8 cellular contexts compared by ENCODE assay signal in the genomic region with DNA sequence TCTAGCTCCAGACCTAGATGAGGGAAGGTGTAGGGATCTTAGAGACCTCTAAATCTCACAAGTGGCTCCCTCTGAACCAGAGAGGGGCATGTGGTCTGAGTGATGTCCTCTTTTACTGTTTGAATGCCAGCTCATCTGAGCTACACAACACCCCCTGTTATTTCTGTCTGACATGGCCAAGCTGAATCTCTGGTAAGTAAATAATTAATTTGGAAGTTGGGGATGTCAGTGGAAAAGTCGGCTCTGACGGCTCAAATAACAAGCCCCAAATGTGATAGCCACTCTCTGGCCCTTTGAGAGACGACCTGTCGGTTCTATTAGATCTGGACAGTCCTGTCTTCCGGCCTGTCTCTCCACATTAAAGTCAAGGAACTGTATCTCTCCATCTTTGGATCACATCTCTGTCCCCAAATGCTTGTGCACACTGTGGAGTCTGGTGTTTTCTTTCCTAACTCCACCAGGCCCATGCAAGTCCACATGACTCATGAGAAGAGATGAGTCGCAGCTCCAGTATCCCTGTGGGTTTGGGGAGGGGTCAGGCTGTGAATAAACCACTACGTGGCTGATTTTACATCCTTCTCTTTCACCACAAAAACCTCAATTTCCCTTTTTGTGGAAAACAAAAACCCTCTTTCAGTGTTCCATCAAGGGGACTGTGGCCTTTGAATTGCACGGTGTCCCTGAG. TPM values are rescaled to one million over a fixed set of nuclear protein-coding genes. Genes with fewer than 3 reads are reported as not detected.
A peak's percentile ranks its signal among the peaks of the same experiment; 100 is the strongest.
DNase-seq lines count a peak whose midpoint lies in the region; ATAC-seq and TF ChIP-seq lines count a peak whose summit lies in the region.

No MANE protein-coding gene starts in this region.

- TF ChIP-seq POLR2A in heart left ventricle (IDR thresholded peaks at IDR 0.05), result no peak

- H3K27me3 Mint-ChIP-seq in activated CD4-positive, alpha-beta T cell treated with anti-CD3 and anti-CD28 coated beads, Interleukin-2, amount 10 ng/mL, durations not matched to agents 24 days and 14 days, result peaks cover 20% of the 10 kb centered on the region
- peaks cover 61% of the 10 kb centered on the region for H3K27me3 Mint-ChIP-seq in stimulated activated naive CD8-positive, alpha-beta T cell treated with anti-CD3 and anti-CD28 coated beads, Interleukin-15, amount 100 ng/mL, for 72 hours

- no peaks in the 10 kb centered on the region for H3K9me3 Mint-ChIP-seq in activated CD4-positive, alpha-beta T cell treated with anti-CD3 and anti-CD28 coated beads, Interleukin-2, amount 10 ng/mL, durations not matched to agents 24 days and 14 days
- H3K9me3 Mint-ChIP-seq in stimulated activated naive CD8-positive, alpha-beta T cell treated with anti-CD3 and anti-CD28 coated beads, Interleukin-15, amount 100 ng/mL, for 72 hours, result peaks cover 0 to 7% of the 10 kb centered on the region in 2 donors

- DNase-seq in heart left ventricle (no peak), Right ventricle myocardium superior (no peak), islet precursor cell (peak; percentile 92), NCI-H2029 (lab: John Stamatoyannopoulos, UW) (no peak)
- peak; percentile 73 for DNase-seq in activated CD4-positive, alpha-beta T cell treated with anti-CD3 and anti-CD28 coated beads, Interleukin-2, amount 10 ng/mL, durations not matched to agents 24 days and 14 days
- DNase-seq in stimulated activated naive CD8-positive, alpha-beta T cell treated with anti-CD3 and anti-CD28 coated beads, Interleukin-15, amount 100 ng/mL, for 72 hours, result peak in 1 of 2 donors; percentile 31

- H3K9me3 ChIP-seq in heart left ventricle, result no peaks in the 10 kb centered on the region

- peak overlapping the region; percentile 80 for H3K27ac Mint-ChIP-seq in activated CD4-positive, alpha-beta T cell treated with anti-CD3 and anti-CD28 coated beads, Interleukin-2, amount 10 ng/mL, durations not matched to agents 24 days and 14 days
- no peak overlapping the region for H3K27ac Mint-ChIP-seq in stimulated activated naive CD8-positive, alpha-beta T cell treated with anti-CD3 and anti-CD28 coated beads, Interleukin-15, amount 100 ng/mL, for 72 hours

- peaks cover 15% of the 10 kb centered on the region for H3K36me3 Mint-ChIP-seq in activated CD4-positive, alpha-beta T cell treated with anti-CD3 and anti-CD28 coated beads, Interleukin-2, amount 10 ng/mL, durations not matched to agents 24 days and 14 days (ENCODE audit: low read depth)

- no peaks in the 10 kb centered on the region for H3K36me3 ChIP-seq in heart left ventricle

- peaks cover 0 to 30% (median 0%) of the 10 kb centered on the region in 9 donors for H3K27me3 ChIP-seq in heart left ventricle

- intact Hi-C loops in heart left ventricle (cut with DNase I) (no loop called here), Right ventricle myocardium superior (cut with DNase I) (no loop called here)
- intact Hi-C loops in activated CD4-positive, alpha-beta T cell treated with anti-CD3 and anti-CD28 coated beads, Interleukin-2, amount 10 ng/mL, durations not matched to agents 24 days and 14 days (cut with micrococcal nuclease), result loop anchor here (1.0 to 2.0 kb wide), 2 partner anchors 8 to 26 kb away; no protein-coding TSS in a partner anchor

- peak overlapping the region in 1 of 12 donors; percentile 40 for H3K27ac ChIP-seq in heart left ventricle

- peaks cover 0 to 35% (median 2%) of the 10 kb centered on the region in 12 donors for H3K4me1 ChIP-seq in heart left ventricle

- no peak for TF ChIP-seq CTCF in heart left ventricle (IDR thresholded peaks at IDR 0.05)

- 88 to 93% (median 90%) methylated on average over 8 of the region's 8 CpGs for WGBS in heart left ventricle, 4 donors

- peak in 3 of 4 donors; percentile 38 to 75 (median 70) for ATAC-seq in heart left ventricle
- ATAC-seq in Right ventricle myocardium superior (ENCODE audit: poor library complexity), result no peak
- peak; percentile 81 for ATAC-seq in stimulated activated naive CD8-positive, alpha-beta T cell treated with anti-CD3 and anti-CD28 coated beads, Interleukin-15, amount 100 ng/mL, for 72 hours
- ATAC-seq in HG02642 (IDR thresholded peaks at IDR 0.05; ENCODE audit: poor library complexity, unreplicated experiment), result no peak
- no peak for ATAC-seq in GM19023 (IDR thresholded peaks at IDR 0.05; ENCODE audit: unreplicated experiment)

- peak overlapping the region; percentile 35 for H3K4me3 Mint-ChIP-seq in activated CD4-positive, alpha-beta T cell treated with anti-CD3 and anti-CD28 coated beads, Interleukin-2, amount 10 ng/mL, durations not matched to agents 24 days and 14 days
- H3K4me3 Mint-ChIP-seq in stimulated activated naive CD8-positive, alpha-beta T cell treated with anti-CD3 and anti-CD28 coated beads, Interleukin-15, amount 100 ng/mL, for 72 hours, result no peak overlapping the region

- no peak overlapping the region for H3K4me3 ChIP-seq in heart left ventricle

- peaks cover 55% of the 10 kb centered on the region for H3K4me1 Mint-ChIP-seq in activated CD4-positive, alpha-beta T cell treated with anti-CD3 and anti-CD28 coated beads, Interleukin-2, amount 10 ng/mL, durations not matched to agents 24 days and 14 days
- H3K4me1 Mint-ChIP-seq in stimulated activated naive CD8-positive, alpha-beta T cell treated with anti-CD3 and anti-CD28 coated beads, Interleukin-15, amount 100 ng/mL, for 72 hours, result peaks cover 55% of the 10 kb centered on the region

RNA-seq across cellular contexts. Expression of gene SETBP1, which starts 52.5 kb away (rescaled TPM):
- 10 to 100 TPM in 2 of 9 donors, 1 to 10 TPM in 7; 3.8 to 10.6 (median 6.1) TPM for total RNA-seq in heart left ventricle
- 1 to 10 TPM; 1.2 to 1.4 TPM for polyA plus RNA-seq in heart left ventricle
- 6.3 TPM for total RNA-seq in Right ventricle myocardium superior
- 21.9 and 22.6 TPM in 2 replicates for total RNA-seq in activated CD4-positive, alpha-beta T cell treated with anti-CD3 and anti-CD28 coated beads, Interleukin-2, amount 10 ng/mL, durations not matched to agents 24 days and 14 days

Comparison
In these comparisons a context has a peak if more than half of its experiments do, and no peak if none do; other contexts are left out.
1. ATAC-seq: peak in heart left ventricle (3 of 4) and stimulated activated naive CD8-positive, alpha-beta T cell treated with anti-CD3 and anti-CD28 coated beads, Interleukin-15, amount 100 ng/mL, for 72 hours (single experiment); none in Right ventricle myocardium superior (single experiment), HG02642 (single experiment) and GM19023 (single experiment).
2. DNase-seq: peak in activated CD4-positive, alpha-beta T cell treated with anti-CD3 and anti-CD28 coated beads, Interleukin-2, amount 10 ng/mL, durations not matched to agents 24 days and 14 days (single experiment) and islet precursor cell (single experiment); none in heart left ventricle (0 of 5), Right ventricle myocardium superior (single experiment) and NCI-H2029 (single experiment).